Comparison of ENCODE assay signal across 15 cellular contexts in the genomic region with DNA sequence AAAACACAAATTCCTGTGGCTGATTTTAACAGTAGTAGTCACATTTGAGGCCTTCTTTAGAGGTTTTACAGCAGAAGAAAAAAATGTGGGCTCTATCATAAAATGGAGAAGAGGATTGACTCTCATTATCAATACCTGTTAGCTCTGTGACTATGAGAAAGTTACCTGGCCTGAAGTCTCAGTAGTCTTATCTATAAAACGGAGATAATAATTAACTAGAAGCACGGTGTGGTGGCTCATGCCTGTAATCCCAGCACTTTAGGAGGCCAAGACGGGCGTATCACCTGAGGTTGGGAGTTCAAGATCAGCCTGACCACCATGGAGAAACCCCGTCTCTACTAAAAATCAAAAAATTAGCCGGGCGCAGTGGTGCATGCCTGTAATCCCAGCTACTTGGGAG.
DNase-seq lines count a peak whose midpoint lies in the region; ATAC-seq, FAIRE-seq and TF ChIP-seq lines count a peak whose summit lies in the region.
"Had no signal": no experiment of that assay in that cellular context is flagged by ENCODE, and none has a peak within 500 bp of the region (broad histone marks: within the 10 kb centered on the region; RNA-seq: fewer than 3 reads in every experiment).

No MANE protein-coding gene starts in this region.

- H2BK12ac ChIP-seq in neuronal stem cell (ENCODE audit: low read length): no peak overlapping the region

- H2AK5ac ChIP-seq in neuronal stem cell (ENCODE audit: low read depth, low read length): no peak overlapping the region

- H3K36me3 ChIP-seq in HCT116 (ENCODE audit: control insufficient read depth in 1 of 2, insufficient read depth in 2 of 2, low read length in 2 of 2) (no peaks in the 10 kb centered on the region), RWPE2 (ENCODE audit: low read depth) (no peaks in the 10 kb centered on the region), neural progenitor cell (no peaks in the 10 kb centered on the region), neuronal stem cell (replicated peaks in 1 of 2; ENCODE audit: control insufficient read depth in 2 of 2, insufficient read depth in 2 of 2, low read length in 2 of 2) (no peaks in the 10 kb centered on the region)

- no peak overlapping the region for H3K27ac Mint-ChIP-seq in neural progenitor cell
- no peak overlapping the region for H3K27ac Mint-ChIP-seq in activated CD8-positive, alpha-beta T cell treated with anti-CD3 and anti-CD28 coated beads, Interleukin-2, amount 10 ng/mL, durations not matched to agents 7 days and 5 days
- H3K27ac Mint-ChIP-seq: CD14-positive monocyte; CD8-positive, alpha-beta T cell had no signal

- POLR2A ChIA-PET in HCT116 (lab: Charles Lee): no interaction called here
- POLR2A ChIA-PET in activated CD8-positive, alpha-beta T cell treated with anti-CD3 and anti-CD28 coated beads, Interleukin-2, amount 10 ng/mL, durations not matched to agents 7 days and 5 days (lab: Charles Lee): no interaction called here

- H3K4me3 Mint-ChIP-seq in neural progenitor cell: no peak overlapping the region
- no peak overlapping the region for H3K4me3 Mint-ChIP-seq in activated CD8-positive, alpha-beta T cell treated with anti-CD3 and anti-CD28 coated beads, Interleukin-2, amount 10 ng/mL, durations not matched to agents 7 days and 5 days
- H3K4me3 Mint-ChIP-seq: CD14-positive monocyte; CD8-positive, alpha-beta T cell had no signal

- no peak overlapping the region for H2BK120ac ChIP-seq in neuronal stem cell (ENCODE audit: low read depth, low read length)

- no peak overlapping the region for H4K8ac ChIP-seq in neuronal stem cell (ENCODE audit: low read depth, low read length)

- intact Hi-C loops in HCT116 (cut with micrococcal nuclease): loop anchor here (10.0 kb wide), 1 partner anchor 379 kb away; no protein-coding TSS in a partner anchor

- H3K4me3 ChIP-seq in HCT116 (replicated peaks in 1 of 2; ENCODE audit: low read depth in 1 of 2, low read length in 2 of 2): no peak overlapping the region
- H3K4me3 ChIP-seq in RWPE2 (ENCODE audit: severe bottlenecking): no peak overlapping the region
- H3K4me3 ChIP-seq in neural progenitor cell: no peak overlapping the region
- H3K4me3 ChIP-seq in neuronal stem cell (ENCODE audit: low read length in 2 of 2): no peak overlapping the region

- no peaks in the 10 kb centered on the region for H3K9me3 ChIP-seq in HCT116 (ENCODE audit: control insufficient read depth in 1 of 2, insufficient read depth in 1 of 2, low read depth in 1 of 2, low read length in 2 of 2)
- no peaks in the 10 kb centered on the region for H3K9me3 ChIP-seq in RWPE2 (ENCODE audit: severe bottlenecking)
- no peaks in the 10 kb centered on the region for H3K9me3 ChIP-seq in neural progenitor cell (ENCODE audit: low read depth)
- no peaks in the 10 kb centered on the region for H3K9me3 ChIP-seq in neuronal stem cell (replicated peaks in 1 of 2; ENCODE audit: control insufficient read depth in 2 of 2, insufficient read depth in 1 of 2, low read depth in 1 of 2, low read length in 2 of 2)

- no peak for TF ChIP-seq CTCF in HCT116 (IDR thresholded peaks at IDR 0.05 in 2 of 3, conservative IDR thresholded peaks at IDR 0.05 in 1 of 3; ENCODE audit: borderline replicate concordance in 1 of 3, insufficient read depth in 1 of 3, low read depth in 2 of 3, low read length in 2 of 3)
- peak; percentile 3 for TF ChIP-seq CTCF in RWPE2 (IDR thresholded peaks at IDR 0.05; ENCODE audit: poor library complexity, severe bottlenecking)
- TF ChIP-seq CTCF in neural progenitor cell (IDR thresholded peaks at IDR 0.05): no peak

- RAD21 ChIA-PET in HCT116 (lab: Charles Lee; ENCODE audit: low non-redundant PET in 1 of 2, low total read pairs in 2 of 2, uncharacterized antibody in 2 of 2, unreplicated experiment in 2 of 2): no interaction called here

- no peak overlapping the region for H3K9ac ChIP-seq in HCT116 (ENCODE audit: low read length)
- no peak overlapping the region for H3K9ac ChIP-seq in neural progenitor cell
- H3K9ac ChIP-seq in neuronal stem cell (ENCODE audit: low read depth, low read length, poor library complexity): no peak overlapping the region

- no peak overlapping the region for H3K23ac ChIP-seq in neuronal stem cell (ENCODE audit: low read depth, low read length, poor library complexity)

- no TSS peak for BruUV-seq in HCT116 (replicated peaks; lab: Mats Ljungman, UMichigan)

- H3K4ac ChIP-seq in neuronal stem cell (ENCODE audit: low read length): no peak overlapping the region

- no peak overlapping the region for H3K27ac ChIP-seq in HCT116 (ENCODE audit: low read depth, low read length)
- no peak overlapping the region for H3K27ac ChIP-seq in RWPE2 (ENCODE audit: poor library complexity, severe bottlenecking)
- H3K27ac ChIP-seq in neural progenitor cell: no peak overlapping the region
- H3K27ac ChIP-seq in neuronal stem cell (replicated peaks; ENCODE audit: low read length): no peak overlapping the region

- CTCF ChIA-PET in HCT116 (lab: Charles Lee): no interaction called here
- CTCF ChIA-PET in activated CD8-positive, alpha-beta T cell treated with anti-CD3 and anti-CD28 coated beads, Interleukin-2, amount 10 ng/mL, durations not matched to agents 7 days and 5 days (lab: Charles Lee): no interaction called here

- no peak for TF ChIP-seq RAD21 in HCT116 (IDR thresholded peaks at IDR 0.05; ENCODE audit: low read depth)

- FAIRE-seq in GM12891 (lab: Jason Lieb, UNC): no peak
- FAIRE-seq: D721Med, H54, HepG2 had no signal

- no peaks in the 10 kb centered on the region for H3F3A ChIP-seq in neural progenitor cell (ENCODE audit: low read depth)

- H2AFZ ChIP-seq in HCT116 (ENCODE audit: low read depth, low read length, poor library complexity, severe bottlenecking) (peak overlapping the region; percentile 8), neural progenitor cell (replicated peaks) (peak overlapping the region; percentile 30), neuronal stem cell (ENCODE audit: low read length) (no peak overlapping the region)

- no peaks in the 10 kb centered on the region for H3K9me3 Mint-ChIP-seq in neural progenitor cell
- no peaks in the 10 kb centered on the region for H3K9me3 Mint-ChIP-seq in activated CD8-positive, alpha-beta T cell treated with anti-CD3 and anti-CD28 coated beads, Interleukin-2, amount 10 ng/mL, durations not matched to agents 7 days and 5 days (ENCODE audit: insufficient read depth)
- H3K9me3 Mint-ChIP-seq: CD14-positive monocyte; CD8-positive, alpha-beta T cell had no signal

- H3K79me2 ChIP-seq in HCT116 (ENCODE audit: insufficient read depth, low read length) (no peaks in the 10 kb centered on the region), neural progenitor cell (ENCODE audit: low read depth) (no peaks in the 10 kb centered on the region)

- no peak overlapping the region for H3K14ac ChIP-seq in neuronal stem cell (ENCODE audit: low read length)

- no CpG with 5 or more reads among the region's 7 CpGs for WGBS in neuronal stem cell (ENCODE audit: extremely low coverage in 2 of 2, insufficient read length in 2 of 2, insufficient replicate concordance in 1 of 2), 2 donors

- DNase-seq in HCT116 (ENCODE audit: low read depth, low spot score): no peak
- no peak for DNase-seq in RWPE2 (ENCODE audit: low spot score)
- DNase-seq in neural progenitor cell (ENCODE audit: low spot score): no peak
- no peak for DNase-seq in GM12891 (ENCODE audit: insufficient read length, low spot score)
- no peak for DNase-seq in activated CD8-positive, alpha-beta T cell treated with anti-CD3 and anti-CD28 coated beads, Interleukin-2, amount 10 ng/mL, durations not matched to agents 7 days and 5 days
- no peak for DNase-seq in neuronal stem cell (ENCODE audit: low spot score)
- DNase-seq: CD8-positive, alpha-beta T cell; COR-L47; DMS153; DMS79 treated with DMSO at 0.1 percent for 48 hours; GDM1 had no signal

- no peak overlapping the region for H2BK15ac ChIP-seq in neuronal stem cell (ENCODE audit: low read length)

- H3K27me3 ChIP-seq in HCT116 (ENCODE audit: insufficient read depth, low read length): no peaks in the 10 kb centered on the region
- no peaks in the 10 kb centered on the region for H3K27me3 ChIP-seq in RWPE2 (ENCODE audit: insufficient read depth, poor library complexity, severe bottlenecking)
- H3K27me3 ChIP-seq in neural progenitor cell: no peaks in the 10 kb centered on the region
- no peaks in the 10 kb centered on the region for H3K27me3 ChIP-seq in neuronal stem cell (ENCODE audit: control insufficient read depth in 3 of 3, insufficient read depth in 3 of 3, low read depth in 1 of 3, low read length in 3 of 3)

- ATAC-seq in HCT116: no peak
- ATAC-seq in RWPE2 (ENCODE audit: low read depth): no peak
- no peak for ATAC-seq in activated CD8-positive, alpha-beta T cell treated with anti-CD3 and anti-CD28 coated beads, Interleukin-2, amount 10 ng/mL, durations not matched to agents 7 days and 5 days
- ATAC-seq: CD8-positive, alpha-beta T cell; HepG2 had no signal

- H3K9me2 ChIP-seq in HCT116 (ENCODE audit: insufficient read depth): no peaks in the 10 kb centered on the region

- H3K4me2 ChIP-seq in HCT116 (ENCODE audit: low read length): no peak overlapping the region
- no peak overlapping the region for H3K4me2 ChIP-seq in neural progenitor cell
- H3K4me2 ChIP-seq in neuronal stem cell (ENCODE audit: insufficient read depth, low read length, poor library complexity, severe bottlenecking): no peak overlapping the region

- H3K4me1 ChIP-seq in HCT116 (ENCODE audit: control insufficient read depth in 1 of 2, insufficient read depth in 2 of 2, low read length in 2 of 2): peaks cover 0 to 13% of the 10 kb centered on the region in 2 experiments; a peak in 3 of 4 replicates
- H3K4me1 ChIP-seq in RWPE2 (ENCODE audit: insufficient read depth, poor library complexity, severe bottlenecking): no peaks in the 10 kb centered on the region
- no peaks in the 10 kb centered on the region for H3K4me1 ChIP-seq in neural progenitor cell
- H3K4me1 ChIP-seq in neuronal stem cell (ENCODE audit: control insufficient read depth in 2 of 2, insufficient read depth in 1 of 2, low read depth in 1 of 2, low read length in 2 of 2): no peaks in the 10 kb centered on the region

- H3K27me3 Mint-ChIP-seq in neural progenitor cell (ENCODE audit: insufficient read depth, low read depth): no peaks in the 10 kb centered on the region
- peaks cover 2% of the 10 kb centered on the region for H3K27me3 Mint-ChIP-seq in activated CD8-positive, alpha-beta T cell treated with anti-CD3 and anti-CD28 coated beads, Interleukin-2, amount 10 ng/mL, durations not matched to agents 7 days and 5 days (ENCODE audit: low read depth)

- no peak overlapping the region for H4K91ac ChIP-seq in neuronal stem cell (ENCODE audit: low read depth, low read length, poor library complexity)

- no peaks in the 10 kb centered on the region for H3K36me3 Mint-ChIP-seq in neural progenitor cell
- no peaks in the 10 kb centered on the region for H3K36me3 Mint-ChIP-seq in activated CD8-positive, alpha-beta T cell treated with anti-CD3 and anti-CD28 coated beads, Interleukin-2, amount 10 ng/mL, durations not matched to agents 7 days and 5 days (ENCODE audit: low read depth)
- H3K36me3 Mint-ChIP-seq: CD14-positive monocyte; CD8-positive, alpha-beta T cell had no signal

- H3K18ac ChIP-seq in neuronal stem cell (ENCODE audit: low read length): no peak overlapping the region

- no peak overlapping the region for H2BK5ac ChIP-seq in neuronal stem cell (ENCODE audit: low read length)

- no peaks in the 10 kb centered on the region for H4K20me1 ChIP-seq in HCT116 (ENCODE audit: insufficient read depth)
- no peaks in the 10 kb centered on the region for H4K20me1 ChIP-seq in neural progenitor cell (ENCODE audit: low read depth)

- H3K4me1 Mint-ChIP-seq in neural progenitor cell: no peaks in the 10 kb centered on the region
- no peaks in the 10 kb centered on the region for H3K4me1 Mint-ChIP-seq in activated CD8-positive, alpha-beta T cell treated with anti-CD3 and anti-CD28 coated beads, Interleukin-2, amount 10 ng/mL, durations not matched to agents 7 days and 5 days (ENCODE audit: low read depth)
- H3K4me1 Mint-ChIP-seq: CD14-positive monocyte had no signal

- TF ChIP-seq POLR2A in HCT116 (IDR thresholded peaks at IDR 0.05; ENCODE audit: borderline replicate concordance, extremely low read depth, insufficient read depth, insufficient read length) (no peak), GM12891 (IDR thresholded peaks at IDR 0.05; ENCODE audit: low read depth, low read length) (no peak)

- no peaks in the 10 kb centered on the region for H3K79me1 ChIP-seq in neuronal stem cell (ENCODE audit: low read depth, low read length)
